ENCODE assay signal across 14 cellular contexts in genomic region chr10:61628199-61628874, GRCh38. TPM values are rescaled to one million over a fixed set of nuclear protein-coding genes. Genes with fewer than 3 reads are reported as not detected.
DNase-seq lines count a peak whose midpoint lies in the region; ATAC-seq and TF ChIP-seq lines count a peak whose summit lies in the region.
"Had no signal": no experiment of that assay in that cellular context is flagged by ENCODE, and none has a peak within 500 bp of the region (broad histone marks: within the 10 kb centered on the region; RNA-seq: fewer than 3 reads in every experiment).

No MANE protein-coding gene starts in this region.

- TF ChIP-seq CTCF in fibroblast of villous mesenchyme (IDR thresholded peaks at IDR 0.05; ENCODE audit: insufficient read depth, low read depth, low read length) (no peak), smooth muscle cell (IDR thresholded peaks at IDR 0.05; ENCODE audit: borderline replicate concordance, insufficient read depth, poor library complexity, severe bottlenecking) (no peak)

- H3K27me3 ChIP-seq in smooth muscle cell (ENCODE audit: low read depth), result no peaks in the 10 kb centered on the region
- H3K27me3 ChIP-seq: BLaER1 treated with 17β-estradiol and CSF1 and Interleukin-3, amounts not matched to agents 10 nM and 100 nM had no signal

- H3K4me3 ChIP-seq in fibroblast of villous mesenchyme (ENCODE audit: low read depth, low read length) (no peak overlapping the region), smooth muscle cell (no peak overlapping the region)
- H3K4me3 ChIP-seq: BLaER1 treated with 17β-estradiol and CSF1 and Interleukin-3, amounts not matched to agents 10 nM and 100 nM had no signal

- no peaks in the 10 kb centered on the region for H3K36me3 ChIP-seq in smooth muscle cell (ENCODE audit: low read depth)
- H3K36me3 ChIP-seq: BLaER1 treated with 17β-estradiol and CSF1 and Interleukin-3, amounts not matched to agents 10 nM and 100 nM had no signal

- WGBS in smooth muscle cell (ENCODE audit: low lambda C conversion rate), result 25% methylated on average over 2 of the region's 2 CpGs

- ATAC-seq in left ventricle myocardium superior, result no peak
- ATAC-seq: activated CD4-positive, CD25-positive, alpha-beta regulatory T cell treated with anti-CD3 and anti-CD28 coated beads, Interleukin-2, amount 50 U/mL, for 24 hours had no signal

- no peaks in the 10 kb centered on the region for H3K4me1 ChIP-seq in smooth muscle cell (ENCODE audit: low read depth)
- H3K4me1 ChIP-seq: BLaER1 treated with 17β-estradiol and CSF1 and Interleukin-3, amounts not matched to agents 10 nM and 100 nM had no signal

- H3K9me3 ChIP-seq in smooth muscle cell (replicated peaks; ENCODE audit: low read depth), result no peaks in the 10 kb centered on the region
- H3K9me3 ChIP-seq: BLaER1 treated with 17β-estradiol and CSF1 and Interleukin-3, amounts not matched to agents 10 nM and 100 nM had no signal

- H3K79me2 ChIP-seq in smooth muscle cell (ENCODE audit: low read depth), result no peaks in the 10 kb centered on the region

- H4K20me1 ChIP-seq in smooth muscle cell (ENCODE audit: low read depth), result no peaks in the 10 kb centered on the region
- H4K20me1 ChIP-seq: BLaER1 treated with 17β-estradiol and CSF1 and Interleukin-3, amounts not matched to agents 10 nM and 100 nM had no signal

- intact Hi-C loops in left ventricle myocardium superior (cut with micrococcal nuclease), result no loop called here

- peaks cover 13% of the 10 kb centered on the region for H3F3A ChIP-seq in smooth muscle cell (ENCODE audit: low read depth)

- H3K9ac ChIP-seq in smooth muscle cell (ENCODE audit: low read depth), result peak overlapping the region; percentile 5
- H3K9ac ChIP-seq: BLaER1 treated with 17β-estradiol and CSF1 and Interleukin-3, amounts not matched to agents 10 nM and 100 nM had no signal

- no peak overlapping the region for H2AFZ ChIP-seq in smooth muscle cell (ENCODE audit: low read depth)

- H3K4me2 ChIP-seq in smooth muscle cell, result peak overlapping the region; percentile 62
- H3K4me2 ChIP-seq: BLaER1 treated with 17β-estradiol and CSF1 and Interleukin-3, amounts not matched to agents 10 nM and 100 nM had no signal

- DNase-seq in GM03348 (ENCODE audit: low spot score) (peak; percentile 35), astrocyte of the hippocampus (ENCODE audit: low read depth, low spot score) (peak; percentile 26), fibroblast of villous mesenchyme (ENCODE audit: low read depth) (peak; percentile 67), smooth muscle cell (lab: John Stamatoyannopoulos, UW; ENCODE audit: unreplicated experiment) (no peak), DMS53 treated with DMSO at 0.1 percent for 48 hours (lab: John Stamatoyannopoulos, UW; ENCODE audit: unreplicated experiment) (no peak), dermis blood vessel endothelial cell (no peak), hippocampal formation (lab: John Stamatoyannopoulos, UW) (no peak), left ventricle myocardium superior (no peak)
- DNase-seq: NCI-H1048; NCI-H345; stimulated activated CD4-positive, alpha-beta T cell treated with anti-CD3 and anti-CD28 coated beads, Interleukin-2, amount 100 ng/mL, for 24 hours had no signal

- peak overlapping the region; percentile 90 for H3K27ac ChIP-seq in smooth muscle cell (ENCODE audit: low read depth)
- H3K27ac ChIP-seq: BLaER1 treated with 17β-estradiol and CSF1 and Interleukin-3, amounts not matched to agents 10 nM and 100 nM had no signal

RNA-seq across cellular contexts. Expression of gene CABCOCO1, which starts 34.4 kb away (rescaled TPM):
- 0.43 and 3.2 TPM in 2 replicates for total RNA-seq in fibroblast of villous mesenchyme
- total RNA-seq in smooth muscle cell, result 0.58 TPM in 1 of 2 replicates, not detected in the other
- 0.34 and 1.2 TPM in 2 replicates for polyA plus RNA-seq in smooth muscle cell
- total RNA-seq in dermis blood vessel endothelial cell, result not detected in 2 replicates
- total RNA-seq in left ventricle myocardium superior, result not detected
- total RNA-seq: mononuclear cell had no signal

Comparison
In these comparisons a context has a peak if more than half of its experiments do, and no peak if none do; other contexts are left out.
1. DNase-seq: peak in GM03348 (single experiment), astrocyte of the hippocampus (single experiment) and fibroblast of villous mesenchyme (single experiment); none in smooth muscle cell (single experiment), DMS53 treated with DMSO at 0.1 percent for 48 hours (single experiment), dermis blood vessel endothelial cell (single experiment), hippocampal formation (0 of 2) and left ventricle myocardium superior (single experiment).